Comparison of ENCODE assay signal across 8 cellular contexts in the genomic region with DNA sequence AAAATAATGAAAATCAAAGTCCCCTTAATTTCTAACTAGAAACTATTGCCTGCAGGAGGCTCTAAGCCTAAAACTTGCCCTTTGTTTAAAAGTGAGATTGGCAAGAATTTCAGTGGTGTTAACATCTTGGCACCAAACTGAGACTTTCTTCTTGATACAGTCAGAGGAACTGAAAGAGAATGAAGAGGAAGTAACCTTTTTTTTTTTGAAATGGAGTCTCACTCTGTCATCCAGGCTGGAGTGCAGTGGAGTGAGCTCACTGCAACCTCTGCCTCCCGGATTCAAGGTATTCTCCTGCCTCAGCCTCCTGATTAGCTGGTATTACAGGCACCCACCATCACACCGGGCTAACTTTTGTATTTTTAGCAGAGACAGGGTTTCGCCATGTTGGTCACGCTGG. TPM values are rescaled to one million over a fixed set of nuclear protein-coding genes. Genes with fewer than 3 reads are reported as not detected.
DNase-seq lines count a peak whose midpoint lies in the region; ATAC-seq and TF ChIP-seq lines count a peak whose summit lies in the region.

No MANE protein-coding gene starts in this region.

- H3K9ac ChIP-seq in OCI-LY3 (ENCODE audit: low read length) = peak overlapping the region; percentile 69

- H3K36me3 ChIP-seq in OCI-LY3 (replicated peaks; ENCODE audit: low read depth, low read length) (peaks cover 9% of the 10 kb centered on the region), SJCRH30 (no peaks in the 10 kb centered on the region), tibial artery (no peaks in the 10 kb centered on the region)

- TF ChIP-seq CTCF in OCI-LY3 (IDR thresholded peaks at IDR 0.05; ENCODE audit: low read depth, low read length) = peak; percentile 24; the same call in 1 of the 2 replicates
- TF ChIP-seq CTCF in tibial artery (IDR thresholded peaks at IDR 0.05) = no peak

- H3K27ac ChIP-seq in OCI-LY3 (ENCODE audit: low read length) (peak overlapping the region; percentile 87), SJCRH30 (no peak overlapping the region), tibial artery (no peak overlapping the region)

- H3K9me3 ChIP-seq in OCI-LY3 (ENCODE audit: insufficient read depth, low read length) = no peaks in the 10 kb centered on the region
- H3K9me3 ChIP-seq in SJCRH30 (replicated peaks) = no peaks in the 10 kb centered on the region
- H3K9me3 ChIP-seq in tibial artery = no peaks in the 10 kb centered on the region

- peak overlapping the region; percentile 13; the same call in 1 of the 2 replicates for H2AFZ ChIP-seq in OCI-LY3 (ENCODE audit: low read depth, low read length)

- DNase-seq in midbrain (lab: John Stamatoyannopoulos, UW) (peak; percentile 22), SJCRH30 (no peak), NCI-H1048 (lab: John Stamatoyannopoulos, UW) (no peak), T-helper 1 cell (no peak), tibial artery (no peak)

- peak; percentile 84 for ATAC-seq in GM18870 (IDR thresholded peaks at IDR 0.05; ENCODE audit: unreplicated experiment)
- peak; percentile 55 for ATAC-seq in HG02938 (IDR thresholded peaks at IDR 0.05; ENCODE audit: unreplicated experiment)

- H3K27me3 ChIP-seq in OCI-LY3 (ENCODE audit: low read depth, low read length) (no peaks in the 10 kb centered on the region), SJCRH30 (no peaks in the 10 kb centered on the region), tibial artery (no peaks in the 10 kb centered on the region)

- peaks cover 71% of the 10 kb centered on the region for H3K79me2 ChIP-seq in OCI-LY3 (ENCODE audit: low read length)

- H3K4me3 ChIP-seq in OCI-LY3 (ENCODE audit: low read length) (peak overlapping the region; percentile 69), SJCRH30 (no peak overlapping the region), tibial artery (no peak overlapping the region)

- H3K4me2 ChIP-seq in OCI-LY3 (ENCODE audit: low read length) = peak overlapping the region; percentile 88

- peaks cover 41% of the 10 kb centered on the region for H3K4me1 ChIP-seq in OCI-LY3 (ENCODE audit: low read length)
- H3K4me1 ChIP-seq in SJCRH30 = no peaks in the 10 kb centered on the region
- H3K4me1 ChIP-seq in tibial artery = peaks cover 0 to 24% (median 14%) of the 10 kb centered on the region in 4 donors

- no peaks in the 10 kb centered on the region for H4K20me1 ChIP-seq in OCI-LY3 (ENCODE audit: insufficient read depth, low read length)

- intact Hi-C loops in tibial artery (cut with DNase I; ENCODE audit: low total_unique reads) = no loop called here

RNA-seq across cellular contexts. Expression of gene DOP1A, which starts 3.6 kb away (rescaled TPM):
- 11.0 and 12.1 TPM in 2 replicates for total RNA-seq in SJCRH30 (2014; rRNA removed; shearing (Covaris generic))

RNA-seq across cellular contexts. Expression of gene UBE3D, which starts 5.4 kb away (rescaled TPM):
- 9.1 and 10.3 TPM in 2 replicates for total RNA-seq in SJCRH30 (2014; rRNA removed; shearing (Covaris generic))
